ENCODE assay signal across 8 cellular contexts in genomic region chr2:171160119-171160629, GRCh38. TPM values are rescaled to one million over a fixed set of nuclear protein-coding genes. Genes with fewer than 3 reads are reported as not detected.
DNase-seq lines count a peak whose midpoint lies in the region; ATAC-seq and TF ChIP-seq lines count a peak whose summit lies in the region.

No MANE protein-coding gene starts in this region.

- peak overlapping the region; percentile 89 for H3K4me2 ChIP-seq in PC-3 (ENCODE audit: low read length)

- no peaks in the 10 kb centered on the region for H3K9me2 ChIP-seq in PC-3 (replicated peaks; ENCODE audit: low read length)

- H3K4me1 ChIP-seq in PC-3 (ENCODE audit: insufficient read depth, low read length) (peaks cover 11% of the 10 kb centered on the region), neutrophil (ENCODE audit: control insufficient read depth in 1 of 2, insufficient read depth in 1 of 2, low read depth in 1 of 2, low read length in 1 of 2) (peaks cover 33 to 43% of the 10 kb centered on the region in 2 experiments)

- no TSS peak for BruUV-seq in PC-3 (replicated peaks; lab: Mats Ljungman, UMichigan)

- H2AFZ ChIP-seq in PC-3 (ENCODE audit: low read length), result peak overlapping the region; percentile 96

- H3K27me3 ChIP-seq in PC-3 (ENCODE audit: low read length) (no peaks in the 10 kb centered on the region), neutrophil (no peaks in the 10 kb centered on the region)

- DNase-seq in AG20443 (ENCODE audit: low spot score), result peak; percentile 76
- peak; percentile 48 for DNase-seq in PC-3
- peak; percentile 45 for DNase-seq in activated gamma-delta T cell (lab: John Stamatoyannopoulos, UW)
- DNase-seq in foreskin fibroblast, result peak; percentile 55 to 85
- DNase-seq in substantia nigra (lab: John Stamatoyannopoulos, UW), result peak in 46 of 49 donors; percentile 12 to 81 (median 54)

- peaks cover 36% of the 10 kb centered on the region for H4K20me1 ChIP-seq in PC-3 (ENCODE audit: low read length)

- POLR2A ChIA-PET in PC-3 (lab: Charles Lee; ENCODE audit: unreplicated experiment), result no interaction called here

- TF ChIP-seq CTCF in PC-3 (conservative IDR thresholded peaks at IDR 0.05; ENCODE audit: low read depth, low read length), result no peak
- no peak for TF ChIP-seq CTCF in foreskin fibroblast (IDR thresholded peaks at IDR 0.05; ENCODE audit: low read depth, low read length)
- TF ChIP-seq CTCF in neutrophil (IDR thresholded peaks at IDR 0.05), result no peak

- H3K9me3 ChIP-seq in PC-3 (ENCODE audit: low read length), result no peaks in the 10 kb centered on the region
- no peaks in the 10 kb centered on the region for H3K9me3 ChIP-seq in neutrophil

- peaks cover 52% of the 10 kb centered on the region for H3K79me2 ChIP-seq in PC-3 (ENCODE audit: low read length)

- H3K27ac ChIP-seq in PC-3 (ENCODE audit: low read length) (peak overlapping the region; percentile 84), neutrophil (peak overlapping the region; percentile 90), substantia nigra (ENCODE audit: low read depth, low read length, poor library complexity, severe bottlenecking) (peak overlapping the region; percentile 91)

- ATAC-seq in GM19328 (IDR thresholded peaks at IDR 0.05; ENCODE audit: unreplicated experiment) (peak; percentile 24), HG03520 (IDR thresholded peaks at IDR 0.05; ENCODE audit: unreplicated experiment) (peak; percentile 16), PC-3 (peak; percentile 34)

- H3K9ac ChIP-seq in PC-3 (ENCODE audit: low read length), result peak overlapping the region; percentile 92

- H3F3A ChIP-seq in PC-3 (ENCODE audit: low read length, unreplicated experiment), result no peaks in the 10 kb centered on the region

- CTCF ChIA-PET in PC-3 (lab: Charles Lee), result interaction anchor here (0.7 to 2.3 kb wide), 2 partner anchors 187 to 256 kb away, joined by 3 to 6 read pairs; no protein-coding TSS in a partner anchor

- peak overlapping the region; percentile 92 for H3K4me3 ChIP-seq in PC-3 (ENCODE audit: low read length)
- peak overlapping the region; percentile 80 to 83 for H3K4me3 ChIP-seq in foreskin fibroblast (ENCODE audit: low read depth in 1 of 2, low read length in 2 of 2)
- peak overlapping the region; percentile 80 to 88 for H3K4me3 ChIP-seq in neutrophil (ENCODE audit: low read depth in 1 of 2, low read length in 1 of 2)

- H3K36me3 ChIP-seq in PC-3 (ENCODE audit: low read depth, low read length) (no peaks in the 10 kb centered on the region), neutrophil (no peaks in the 10 kb centered on the region)

- intact Hi-C loops in PC-3 (cut with micrococcal nuclease), result loop anchor here (10.0 kb wide), 1 partner anchor 185 kb away; no protein-coding TSS in a partner anchor

RNA-seq across cellular contexts. Expression of gene TLK1, which starts 0.5 kb away (rescaled TPM):
- total RNA-seq in PC-3 (2014; rRNA removed), result 10.1 and 17.6 TPM in 2 replicates

Comparison
In these comparisons a context has a peak if more than half of its experiments do, and no peak if none do; other contexts are left out.
1. Peak in every context shown above with its lines: DNase-seq, ATAC-seq, H3K4me3 ChIP-seq and H3K27ac ChIP-seq.